ENCODE assay signal across 9 cellular contexts in the genomic region with DNA sequence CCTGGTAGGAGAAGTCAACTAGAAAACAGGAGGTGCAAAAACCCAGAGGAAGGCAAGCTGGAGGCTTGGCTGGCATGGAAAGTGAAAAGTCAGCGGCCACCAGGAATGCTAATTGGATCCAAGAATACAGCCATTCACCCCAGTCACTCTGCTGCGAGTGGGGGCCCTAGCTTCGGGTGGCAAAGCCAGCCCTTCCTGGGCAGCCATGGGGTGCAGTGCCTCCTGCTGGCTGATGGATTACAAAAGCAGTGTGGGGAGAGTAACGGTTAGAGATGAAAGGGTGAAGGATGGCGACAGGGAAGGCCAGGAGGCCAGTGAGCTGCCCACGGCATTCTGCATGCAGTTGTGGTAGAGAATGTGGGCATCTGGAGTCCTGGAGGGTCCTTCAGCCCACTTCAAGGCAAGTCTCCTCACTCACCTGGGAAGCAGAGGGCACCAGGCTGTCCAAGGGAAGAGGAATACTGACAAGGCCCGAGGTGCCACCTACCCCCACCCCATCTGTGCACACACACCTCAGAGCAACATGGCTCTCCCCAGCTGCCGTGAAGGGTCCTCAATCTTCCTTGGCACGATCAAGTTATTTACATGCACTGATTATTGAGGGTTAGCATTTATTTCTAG. TPM values are rescaled to one million over a fixed set of nuclear protein-coding genes. Genes with fewer than 3 reads are reported as not detected.
DNase-seq lines count a peak whose midpoint lies in the region; ATAC-seq and TF ChIP-seq lines count a peak whose summit lies in the region.
"Had no signal": no experiment of that assay in that cellular context is flagged by ENCODE, and none has a peak within 500 bp of the region (broad histone marks: within the 10 kb centered on the region; RNA-seq: fewer than 3 reads in every experiment).

No MANE protein-coding gene starts in this region.

- H3K4me3 Mint-ChIP-seq in WTC11, result no peak overlapping the region
- H3K4me3 Mint-ChIP-seq: CD4-positive, CD25-positive, alpha-beta regulatory T cell had no signal

- no peaks in the 10 kb centered on the region for H3K9me3 ChIP-seq in thoracic aorta

- H3K36me3 ChIP-seq in thoracic aorta, result peaks cover 48% of the 10 kb centered on the region

- H3K27me3 Mint-ChIP-seq in WTC11 (ENCODE audit: low read depth), result no peaks in the 10 kb centered on the region
- H3K27me3 Mint-ChIP-seq: CD4-positive, CD25-positive, alpha-beta regulatory T cell had no signal

- peak overlapping the region; percentile 100 for H3K27ac ChIP-seq in thoracic aorta

- peak; percentile 38 for DNase-seq in NCI-H82 (lab: John Stamatoyannopoulos, UW)
- no peak for DNase-seq in NCI-H82 treated with DMSO at 0.1 percent for 48 hours (lab: John Stamatoyannopoulos, UW; ENCODE audit: unreplicated experiment)
- peak; percentile 42 for DNase-seq in WTC11 (ENCODE audit: low spot score)
- peak; percentile 41 for DNase-seq in iris pigment epithelial cell (ENCODE audit: low read depth)
- no peak for DNase-seq in thoracic aorta (ENCODE audit: low spot score)
- DNase-seq in NCI-H146 treated with DMSO at 0.1 percent for 48 hours (lab: John Stamatoyannopoulos, UW; ENCODE audit: unreplicated experiment), result no peak
- DNase-seq in NCI-H524 (lab: John Stamatoyannopoulos, UW), result no peak
- DNase-seq in NCI-H1105 (lab: John Stamatoyannopoulos, UW), result no peak
- DNase-seq: CD4-positive, CD25-positive, alpha-beta regulatory T cell had no signal

- H3K4me1 ChIP-seq in thoracic aorta (ENCODE audit: control insufficient read depth in 1 of 2, low read depth in 2 of 2), result peaks cover 35 to 65% of the 10 kb centered on the region in 2 donors

- H3K4me1 Mint-ChIP-seq in WTC11, result peaks cover 16% of the 10 kb centered on the region

- peaks cover 68% of the 10 kb centered on the region for H3K36me3 Mint-ChIP-seq in WTC11

- peak overlapping the region; percentile 89 for H3K27ac Mint-ChIP-seq in WTC11
- H3K27ac Mint-ChIP-seq: CD4-positive, CD25-positive, alpha-beta regulatory T cell had no signal

- ATAC-seq in WTC11 (peak; percentile 15; the same call in 1 of the 2 replicates), thoracic aorta (ENCODE audit: insufficient number of reproducible peaks, low FRiP score, low read depth) (peak; percentile 7)

- no peaks in the 10 kb centered on the region for H3K27me3 ChIP-seq in thoracic aorta (replicated peaks; ENCODE audit: insufficient read depth)

- TF ChIP-seq CTCF in WTC11 (IDR thresholded peaks at IDR 0.05), result no peak
- peak; percentile 69 for TF ChIP-seq CTCF in thoracic aorta (IDR thresholded peaks at IDR 0.05)

- CTCF ChIA-PET in WTC11 (lab: Charles Lee), result interaction anchor here (0.7 to 4.6 kb wide), 39 partner anchors 10 to 303 kb away, joined by 3 to 61 read pairs (median 5); partner anchors contain the start of genes AKAP8, AKAP8L, BRD4 and EPHX3

- H3K4me3 ChIP-seq in thoracic aorta, result peak overlapping the region; percentile 64

- H3K9me3 Mint-ChIP-seq in WTC11, result no peaks in the 10 kb centered on the region

- POLR2A ChIA-PET in WTC11 (lab: Charles Lee), result no interaction called here

TF ChIP-seq in WTC11, 78 proteins besides CTCF, POLR2A, EP300 and RAD21:
- TF ChIP-seq FOXP1 (CRISPR knock-in tag; IDR thresholded peaks at IDR 0.05; ENCODE audit: borderline replicate concordance) (peak; percentile 11; the same call in 1 of the 2 replicates), ESRRA (CRISPR knock-in tag; IDR thresholded peaks at IDR 0.05; ENCODE audit: borderline replicate concordance) (no peak)

RNA-seq across cellular contexts. Expression of gene EPHX3, which starts 20.3 kb away (rescaled TPM):
- total RNA-seq in WTC11 (2021) (27.1 to 31.3 TPM (median 29.9 TPM) in 3 replicates), thoracic aorta (1 to 10 TPM in 1 of 2 donors, not detected in 1; 1.2 TPM)

RNA-seq across cellular contexts. Expression of gene NOTCH3, which starts 51.7 kb away (rescaled TPM):
- total RNA-seq in WTC11 (2021) (133 to 153 TPM (median 144 TPM) in 3 replicates), thoracic aorta (100 to 1,000 TPM; 289 to 448 TPM)
- total RNA-seq: CD4-positive, CD25-positive, alpha-beta regulatory T cell had no signal

Comparison
In these comparisons a context has a peak if more than half of its experiments do, and no peak if none do; other contexts are left out.
1. DNase-seq: peak in NCI-H82 (single experiment), WTC11 (single experiment) and iris pigment epithelial cell (single experiment); none in NCI-H82 treated with DMSO at 0.1 percent for 48 hours (single experiment), thoracic aorta (single experiment), NCI-H146 treated with DMSO at 0.1 percent for 48 hours (single experiment), NCI-H524 (0 of 2) and NCI-H1105 (single experiment).
2. RNA of gene EPHX3, which starts 20.3 kb away (total RNA-seq): 27.1 to 31.3 TPM in WTC11; 1.2 TPM in thoracic aorta; every median in the first group is over 10 times any median in the second.